ENCODE assay signal across 13 cellular contexts in the genomic region with DNA sequence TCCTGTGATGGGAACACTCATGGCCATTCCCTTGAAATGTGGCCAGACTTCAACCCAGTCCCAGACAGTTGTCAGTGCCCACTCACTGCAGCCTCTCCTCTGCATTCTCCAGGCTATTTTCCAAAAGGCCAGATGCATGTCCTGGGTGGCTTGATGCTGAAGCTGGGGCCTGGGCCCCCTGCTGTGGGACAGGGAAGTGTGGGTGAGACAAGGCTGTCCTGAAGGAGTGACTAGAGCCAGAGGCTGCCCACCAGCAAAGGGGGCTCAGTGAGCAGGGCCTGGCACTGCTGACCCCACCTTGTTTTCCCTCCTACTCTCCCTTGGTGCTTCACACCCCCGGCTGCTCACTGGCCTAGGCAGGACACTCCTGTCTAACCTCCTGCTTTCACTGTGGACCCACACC. TPM values are rescaled to one million over a fixed set of nuclear protein-coding genes. Genes with fewer than 3 reads are reported as not detected.
A peak's percentile ranks its signal among the peaks of the same experiment; 100 is the strongest.
DNase-seq lines count a peak whose midpoint lies in the region; ATAC-seq, FAIRE-seq and TF ChIP-seq lines count a peak whose summit lies in the region.
"Had no signal": no experiment of that assay in that cellular context is flagged by ENCODE, and none has a peak within 500 bp of the region (broad histone marks: within the 10 kb centered on the region; RNA-seq: fewer than 3 reads in every experiment).

No MANE protein-coding gene starts in this region.

- no peak for DNase-seq in activated naive CD4-positive, alpha-beta T cell treated with anti-CD3 and anti-CD28 coated beads for 36 hours
- DNase-seq in activated naive CD4-positive, alpha-beta T cell (lab: John Stamatoyannopoulos, UW): no peak
- DNase-seq in lower lobe of right lung (no peak), suprapubic skin (ENCODE audit: low spot score in 2 of 2) (no peak), NCI-H345 (lab: John Stamatoyannopoulos, UW) (no peak), GM19239 (ENCODE audit: insufficient read length, low spot score) (no peak), T-helper 9 cell (no peak)
- DNase-seq: activated gamma-delta T cell; NK-92 treated with Interleukin-12 subunit alpha and Interleukin-12 subunit beta, amount 100 ng/mL, for 24 hours; stimulated activated CD4-positive, alpha-beta T cell treated with anti-CD3 and anti-CD28 coated beads, Interleukin-2, amount 100 ng/mL, for 48 hours had no signal

- H3K27me3 ChIP-seq in lower lobe of right lung (ENCODE audit: low read depth) (no peaks in the 10 kb centered on the region), suprapubic skin (no peaks in the 10 kb centered on the region)

- no peak overlapping the region for H3K4me3 ChIP-seq in lower lobe of right lung
- H3K4me3 ChIP-seq in suprapubic skin: no peak overlapping the region
- H3K4me3 ChIP-seq: thoracic aorta had no signal

- no peak for TF ChIP-seq POLR2A in suprapubic skin (IDR thresholded peaks at IDR 0.05)

- WGBS in suprapubic skin: 100% methylated on average over 1 of the region's 1 CpG

- H3K4me3 Mint-ChIP-seq in activated naive CD4-positive, alpha-beta T cell treated with anti-CD3 and anti-CD28 coated beads for 36 hours: peak overlapping the region; percentile 36
- peak overlapping the region; percentile 97 for H3K4me3 Mint-ChIP-seq in activated naive CD8-positive, alpha-beta T cell

- H3K36me3 Mint-ChIP-seq in activated naive CD4-positive, alpha-beta T cell treated with anti-CD3 and anti-CD28 coated beads for 36 hours (ENCODE audit: low read depth): peaks cover 13% of the 10 kb centered on the region
- H3K36me3 Mint-ChIP-seq in activated naive CD8-positive, alpha-beta T cell: peaks cover 8% of the 10 kb centered on the region

- intact Hi-C loops in activated naive CD4-positive, alpha-beta T cell treated with anti-CD3 and anti-CD28 coated beads for 36 hours (cut with micrococcal nuclease): loop anchor here (10.0 kb wide), 1 partner anchor 1455 kb away; a partner anchor contains a TSS
- intact Hi-C loops in lower lobe of right lung (cut with DNase I): no loop called here

- H3K4me1 ChIP-seq in lower lobe of right lung (peaks cover 64% of the 10 kb centered on the region), suprapubic skin (peaks cover 60% of the 10 kb centered on the region)

- no peak for FAIRE-seq in GM19239 (lab: Jason Lieb, UNC)
- FAIRE-seq: H1 had no signal

- H3K36me3 ChIP-seq in lower lobe of right lung (peaks cover 10% of the 10 kb centered on the region), suprapubic skin (no peaks in the 10 kb centered on the region)
- H3K36me3 ChIP-seq: thoracic aorta had no signal

- H3K9me3 ChIP-seq in lower lobe of right lung (no peaks in the 10 kb centered on the region), suprapubic skin (no peaks in the 10 kb centered on the region)
- H3K9me3 ChIP-seq: thoracic aorta had no signal

- H3K27me3 Mint-ChIP-seq in activated naive CD4-positive, alpha-beta T cell treated with anti-CD3 and anti-CD28 coated beads for 36 hours (ENCODE audit: low read depth): no peaks in the 10 kb centered on the region
- no peaks in the 10 kb centered on the region for H3K27me3 Mint-ChIP-seq in activated naive CD8-positive, alpha-beta T cell

- H3K27ac ChIP-seq in lower lobe of right lung (peak overlapping the region; percentile 94), suprapubic skin (peak overlapping the region; percentile 97)

- CTCF ChIA-PET in activated naive CD4-positive, alpha-beta T cell treated with anti-CD3 and anti-CD28 coated beads for 36 hours (lab: Charles Lee): interaction anchor here (1.7 to 7.8 kb wide), 3 partner anchors 10 to 29 kb away, joined by 7 to 95 read pairs (median 94); a partner anchor contains a TSS

- peaks cover 72% of the 10 kb centered on the region for H3K4me1 Mint-ChIP-seq in activated naive CD4-positive, alpha-beta T cell treated with anti-CD3 and anti-CD28 coated beads for 36 hours (ENCODE audit: low read depth)
- peaks cover 80% of the 10 kb centered on the region for H3K4me1 Mint-ChIP-seq in activated naive CD8-positive, alpha-beta T cell (ENCODE audit: low read depth)

- no peak for ATAC-seq in lower lobe of right lung

- no peaks in the 10 kb centered on the region for H3K9me3 Mint-ChIP-seq in activated naive CD4-positive, alpha-beta T cell treated with anti-CD3 and anti-CD28 coated beads for 36 hours
- no peaks in the 10 kb centered on the region for H3K9me3 Mint-ChIP-seq in activated naive CD8-positive, alpha-beta T cell (ENCODE audit: low read depth)

- TF ChIP-seq CTCF in lower lobe of right lung (IDR thresholded peaks at IDR 0.05) (no peak), suprapubic skin (IDR thresholded peaks at IDR 0.05) (no peak)

- TF ChIP-seq EP300 in suprapubic skin (IDR thresholded peaks at IDR 0.05): no peak

- peak overlapping the region; percentile 100 for H3K27ac Mint-ChIP-seq in activated naive CD4-positive, alpha-beta T cell treated with anti-CD3 and anti-CD28 coated beads for 36 hours
- peak overlapping the region; percentile 100 for H3K27ac Mint-ChIP-seq in activated naive CD8-positive, alpha-beta T cell

RNA-seq across cellular contexts. Expression of a gene that starts 11.9 kb away (rescaled TPM):
- total RNA-seq in activated naive CD4-positive, alpha-beta T cell treated with anti-CD3 and anti-CD28 coated beads for 36 hours: 100 to 1,000 TPM; 136 to 138 TPM
- 48.8 TPM for total RNA-seq in lower lobe of right lung
- total RNA-seq in suprapubic skin: 10 to 100 TPM; 12.8 to 20.5 (median 14.7) TPM

RNA-seq across cellular contexts. Expression of a gene that starts 17.2 kb away (rescaled TPM):
- 100 to 1,000 TPM; 105 to 106 TPM for total RNA-seq in activated naive CD4-positive, alpha-beta T cell treated with anti-CD3 and anti-CD28 coated beads for 36 hours
- 68.6 TPM for total RNA-seq in lower lobe of right lung
- total RNA-seq in suprapubic skin: 100 to 1,000 TPM in 2 of 4 donors, 10 to 100 TPM in 2; 71.5 to 120 (median 99.4) TPM

RNA-seq across cellular contexts. Expression of a gene that starts 30.4 kb away (rescaled TPM):
- 10 to 100 TPM; 27.0 to 30.4 TPM for total RNA-seq in activated naive CD4-positive, alpha-beta T cell treated with anti-CD3 and anti-CD28 coated beads for 36 hours
- total RNA-seq in lower lobe of right lung: 28.4 TPM
- total RNA-seq in suprapubic skin: 10 to 100 TPM in 1 of 4 donors, 1 to 10 TPM in 3; 3.8 to 10.6 (median 8.4) TPM

RNA-seq across cellular contexts. Expression of a gene that starts 32.2 kb away (rescaled TPM):
- total RNA-seq in activated naive CD4-positive, alpha-beta T cell treated with anti-CD3 and anti-CD28 coated beads for 36 hours: 1 to 10 TPM; 3.1 to 3.8 TPM
- 6.7 TPM for total RNA-seq in lower lobe of right lung
- 1 to 10 TPM; 1.3 to 3.7 (median 2.2) TPM for total RNA-seq in suprapubic skin
